In the genomic region with DNA sequence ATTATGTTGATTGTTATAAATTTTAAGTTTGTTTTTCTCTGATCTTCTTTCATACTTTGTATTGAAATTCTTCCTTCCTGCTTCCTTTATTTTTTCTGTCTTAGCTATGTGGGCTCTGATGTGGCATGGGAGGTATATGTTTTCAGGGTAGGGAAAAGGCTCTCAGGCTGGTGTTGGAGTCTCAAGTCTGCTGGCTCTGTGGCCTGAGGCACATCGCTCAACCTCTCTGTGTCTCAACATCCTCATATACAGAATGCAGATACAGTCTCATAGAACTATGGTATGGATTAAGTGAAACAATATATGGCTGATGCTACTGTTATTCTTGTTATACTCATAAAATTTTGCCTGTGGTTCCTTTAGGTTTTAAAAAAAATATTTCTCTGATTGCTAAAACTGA, we compare ENCODE assay signal across 19 cellular contexts.
DNase-seq lines count a peak whose midpoint lies in the region; ATAC-seq, FAIRE-seq and TF ChIP-seq lines count a peak whose summit lies in the region.
"Had no signal": no experiment of that assay in that cellular context is flagged by ENCODE, and none has a peak within 500 bp of the region (broad histone marks: within the 10 kb centered on the region; RNA-seq: fewer than 3 reads in every experiment).

No MANE protein-coding gene starts in this region.

- no peak overlapping the region for H3K27ac Mint-ChIP-seq in activated naive CD4-positive, alpha-beta T cell treated with anti-CD3 and anti-CD28 coated beads, Interleukin-2, amount 50 U/mL, for 72 hours
- no peak overlapping the region for H3K27ac Mint-ChIP-seq in natural killer cell
- H3K27ac Mint-ChIP-seq: B cell; CD4-positive, alpha-beta T cell; CD8-positive, alpha-beta T cell had no signal

- CTCF ChIA-PET in K562 (lab: Yijun Ruan, JAX; ENCODE audit: low intra/inter-chr PET ratio), result no interaction called here

- H3K18ac ChIP-seq in trophoblast cell (ENCODE audit: low read length), result no peak overlapping the region

- TF ChIP-seq POLR2A in K562 (conservative IDR thresholded peaks at IDR 0.05), result no peak

- H3K27me3 ChIP-seq in K562 (ENCODE audit: control insufficient read depth in 2 of 2, insufficient read depth in 2 of 2, low read length in 2 of 2), result peaks cover 12 to 52% of the 10 kb centered on the region in 2 experiments; a peak in 4 of 5 replicates
- no peaks in the 10 kb centered on the region for H3K27me3 ChIP-seq in trophoblast cell (ENCODE audit: insufficient read depth, low read length)

- H2BK12ac ChIP-seq in trophoblast cell (ENCODE audit: low read length), result no peak overlapping the region

- H4K20me1 ChIP-seq in K562 (replicated peaks; ENCODE audit: control insufficient read depth, insufficient read depth, low read length), result no peaks in the 10 kb centered on the region
- H4K20me1 ChIP-seq: BLaER1 treated with 17β-estradiol and CSF1 and Interleukin-3, amounts not matched to agents 10 nM and 100 nM had no signal

- H3K4ac ChIP-seq in trophoblast cell (ENCODE audit: low read depth, low read length), result no peak overlapping the region

- no peak overlapping the region for H3K4me3 Mint-ChIP-seq in natural killer cell
- H3K4me3 Mint-ChIP-seq: B cell; CD4-positive, alpha-beta T cell; CD8-positive, alpha-beta T cell had no signal

- DNase-seq in K562 (ENCODE audit: extremely low read depth in 1 of 4, low spot score in 3 of 4) (no peak), trophoblast cell (peak; percentile 79 to 84), natural killer cell (no peak), MV-4-11 (lab: John Stamatoyannopoulos, UW) (no peak)
- no peak for DNase-seq in activated naive CD4-positive, alpha-beta T cell treated with anti-CD3 and anti-CD28 coated beads, Interleukin-2, amount 50 U/mL, for 72 hours (ENCODE audit: low spot score in 2 of 2)
- DNase-seq: 8988T; AML-193; Caco-2; Calu3; CD4-positive, alpha-beta T cell; CD8-positive, alpha-beta T cell; DMS79 treated with DMSO at 0.1 percent for 48 hours; GF-D8 had no signal

- POLR2A ChIA-PET in K562 (lab: Yijun Ruan, JAX), result no interaction called here

- H2BK120ac ChIP-seq in trophoblast cell (ENCODE audit: insufficient read depth, low read length, poor library complexity), result no peak overlapping the region

- no peak overlapping the region for H3K14ac ChIP-seq in trophoblast cell (ENCODE audit: low read length)

- H3K36me3 Mint-ChIP-seq in activated naive CD4-positive, alpha-beta T cell treated with anti-CD3 and anti-CD28 coated beads, Interleukin-2, amount 50 U/mL, for 72 hours, result no peaks in the 10 kb centered on the region
- H3K36me3 Mint-ChIP-seq in natural killer cell, result no peaks in the 10 kb centered on the region
- H3K36me3 Mint-ChIP-seq: CD8-positive, alpha-beta T cell had no signal

- 0% methylated on average over 1 of the region's 1 CpG for WGBS in K562 (ENCODE audit: insufficient coverage, low coverage, missing lambda C conversion rate)
- WGBS in trophoblast cell (ENCODE audit: extremely low coverage, insufficient coverage, insufficient read length), result no CpG with 5 or more reads among the region's 1 CpG

- no peaks in the 10 kb centered on the region for H3K9me1 ChIP-seq in K562 (ENCODE audit: control insufficient read depth, insufficient read depth, low read length)

- H3K9ac ChIP-seq in K562 (ENCODE audit: insufficient read depth in 1 of 2, low read depth in 2 of 2, low read length in 2 of 2) (no peak overlapping the region), trophoblast cell (ENCODE audit: low read length) (no peak overlapping the region)
- H3K9ac ChIP-seq: BLaER1 treated with 17β-estradiol and CSF1 and Interleukin-3, amounts not matched to agents 10 nM and 100 nM had no signal

- TF ChIP-seq CTCF in K562 (IDR thresholded peaks at IDR 0.05 in 2 of 3, conservative IDR thresholded peaks at IDR 0.05 in 1 of 3; ENCODE audit: insufficient read depth in 2 of 3, low read depth in 1 of 3, low read length in 3 of 3) (no peak), natural killer cell (IDR thresholded peaks at IDR 0.05) (no peak)

- H4K8ac ChIP-seq in trophoblast cell (ENCODE audit: low read depth, low read length), result no peak overlapping the region

- in situ Hi-C loops in K562 (cut with MboI), result no loop called here

- peaks cover 0 to 8% of the 10 kb centered on the region in 2 experiments; a peak in 2 of 5 replicates for H3K4me1 ChIP-seq in K562 (replicated peaks in 1 of 2; ENCODE audit: control insufficient read depth in 2 of 2, insufficient read depth in 2 of 2, low read length in 2 of 2)
- H3K4me1 ChIP-seq in trophoblast cell (ENCODE audit: control insufficient read depth in 1 of 2, insufficient read depth in 2 of 2, low read length in 2 of 2), result peaks cover 0 to 2% of the 10 kb centered on the region in 2 experiments
- H3K4me1 ChIP-seq: Caco-2 had no signal

- BruUV-seq in K562 (replicated peaks; lab: Mats Ljungman, UMichigan), result no TSS peak

- H3K79me2 ChIP-seq in K562 (ENCODE audit: control insufficient read depth, insufficient read depth, low read length) (no peaks in the 10 kb centered on the region), trophoblast cell (ENCODE audit: control insufficient read depth, insufficient read depth, low read length, poor library complexity) (no peaks in the 10 kb centered on the region)

- FAIRE-seq in K562 (lab: Jason Lieb, UNC), result no peak
- FAIRE-seq: D721Med, G401.6, GM12891 had no signal

- no peak overlapping the region for H2AK5ac ChIP-seq in trophoblast cell (ENCODE audit: low read length)

- H3K4me1 Mint-ChIP-seq in natural killer cell, result peaks cover 0 to under 1% of the 10 kb centered on the region in 2 donors

- H3K9me3 ChIP-seq in K562 (replicated peaks; ENCODE audit: control insufficient read depth, insufficient read depth, low read depth, low read length) (no peaks in the 10 kb centered on the region), trophoblast cell (ENCODE audit: insufficient read depth, low read depth, low read length) (no peaks in the 10 kb centered on the region)
- H3K9me3 ChIP-seq: Caco-2 had no signal

- H2BK5ac ChIP-seq in trophoblast cell (ENCODE audit: low read depth, low read length, poor library complexity), result no peak overlapping the region

- no peak overlapping the region for H3K4me2 ChIP-seq in K562 (ENCODE audit: insufficient read depth, low read length)
- H3K4me2 ChIP-seq in trophoblast cell (ENCODE audit: low read length), result no peak overlapping the region
- H3K4me2 ChIP-seq: BLaER1 treated with 17β-estradiol and CSF1 and Interleukin-3, amounts not matched to agents 10 nM and 100 nM had no signal

- H3K36me3 ChIP-seq in K562 (ENCODE audit: control insufficient read depth, insufficient read depth, low read length) (no peaks in the 10 kb centered on the region), trophoblast cell (ENCODE audit: control insufficient read depth in 1 of 2, insufficient read depth in 2 of 2, low read length in 2 of 2) (no peaks in the 10 kb centered on the region)
- H3K36me3 ChIP-seq: BLaER1 treated with 17β-estradiol and CSF1 and Interleukin-3, amounts not matched to agents 10 nM and 100 nM had no signal

- H3K79me1 ChIP-seq in trophoblast cell (ENCODE audit: low read length), result no peaks in the 10 kb centered on the region

- no peak for TF ChIP-seq EP300 in K562 (IDR thresholded peaks at IDR 0.05; ENCODE audit: low read length)

- intact Hi-C loops in K562 (cut with micrococcal nuclease), result no loop called here
- intact Hi-C loops in natural killer cell (cut with micrococcal nuclease), result no loop called here

- TF ChIP-seq RAD21 in K562 (CRISPR knock-in tag; conservative IDR thresholded peaks at IDR 0.05 in 1 of 2, IDR thresholded peaks at IDR 0.05 in 1 of 2), result no peak

- H3K23ac ChIP-seq in trophoblast cell (ENCODE audit: low read length), result no peak overlapping the region

- no peak overlapping the region for H4K12ac ChIP-seq in trophoblast cell (ENCODE audit: low read depth, low read length)

- ATAC-seq in K562, result no peak
- no peak for ATAC-seq in activated naive CD4-positive, alpha-beta T cell treated with anti-CD3 and anti-CD28 coated beads, Interleukin-2, amount 50 U/mL, for 72 hours
- ATAC-seq in natural killer cell, result no peak
- ATAC-seq: CD8-positive, alpha-beta T cell had no signal

- H3K4me3 ChIP-seq in K562 (no peak overlapping the region), trophoblast cell (ENCODE audit: low read depth, low read length) (no peak overlapping the region)
- H3K4me3 ChIP-seq: BLaER1 treated with 17β-estradiol and CSF1 and Interleukin-3, amounts not matched to agents 10 nM and 100 nM had no signal

- H2AFZ ChIP-seq in K562 (ENCODE audit: low read depth, low read length), result no peak overlapping the region
- H2AFZ ChIP-seq in trophoblast cell (ENCODE audit: insufficient read depth, low read length, poor library complexity), result no peak overlapping the region

- H3K9me3 Mint-ChIP-seq in activated naive CD4-positive, alpha-beta T cell treated with anti-CD3 and anti-CD28 coated beads, Interleukin-2, amount 50 U/mL, for 72 hours, result no peaks in the 10 kb centered on the region
- H3K9me3 Mint-ChIP-seq in natural killer cell, result no peaks in the 10 kb centered on the region
- H3K9me3 Mint-ChIP-seq: CD4-positive, alpha-beta T cell; CD8-positive, alpha-beta T cell had no signal

- H4K91ac ChIP-seq in trophoblast cell (ENCODE audit: low read depth, low read length), result no peak overlapping the region

- H3K27me3 Mint-ChIP-seq in natural killer cell (ENCODE audit: low read depth in 2 of 2), result peaks cover 32 to 52% of the 10 kb centered on the region in 2 donors
- H3K27me3 Mint-ChIP-seq: CD4-positive, alpha-beta T cell had no signal

- no peak overlapping the region for H3K27ac ChIP-seq in K562 (ENCODE audit: extremely low read depth, low read depth, low read length)
- no peak overlapping the region for H3K27ac ChIP-seq in trophoblast cell (ENCODE audit: low read depth, low read length)
- H3K27ac ChIP-seq: BLaER1 treated with 17β-estradiol and CSF1 and Interleukin-3, amounts not matched to agents 10 nM and 100 nM; C4-2B had no signal

TF ChIP-seq in K562, 482 proteins besides CTCF, POLR2A, EP300 and RAD21:
- peak; percentile 48 for TF ChIP-seq ZFP36 (IDR thresholded peaks at IDR 0.05; ENCODE audit: low read depth, low read length, partially characterized antibody)
- TF ChIP-seq CBX3 (IDR thresholded peaks at IDR 0.05; ENCODE audit: borderline replicate concordance in 1 of 2, low read length in 2 of 2), result no peak

Comparison
In these comparisons a context has a peak if more than half of its experiments do, and no peak if none do; other contexts are left out.
1. DNase-seq: peak in trophoblast cell (2 of 2); none in K562 (0 of 4), activated naive CD4-positive, alpha-beta T cell treated with anti-CD3 and anti-CD28 coated beads, Interleukin-2, amount 50 U/mL, for 72 hours (0 of 2), natural killer cell (single experiment) and MV-4-11 (single experiment).